1 cellular context compared by ENCODE assay signal in the genomic region with DNA sequence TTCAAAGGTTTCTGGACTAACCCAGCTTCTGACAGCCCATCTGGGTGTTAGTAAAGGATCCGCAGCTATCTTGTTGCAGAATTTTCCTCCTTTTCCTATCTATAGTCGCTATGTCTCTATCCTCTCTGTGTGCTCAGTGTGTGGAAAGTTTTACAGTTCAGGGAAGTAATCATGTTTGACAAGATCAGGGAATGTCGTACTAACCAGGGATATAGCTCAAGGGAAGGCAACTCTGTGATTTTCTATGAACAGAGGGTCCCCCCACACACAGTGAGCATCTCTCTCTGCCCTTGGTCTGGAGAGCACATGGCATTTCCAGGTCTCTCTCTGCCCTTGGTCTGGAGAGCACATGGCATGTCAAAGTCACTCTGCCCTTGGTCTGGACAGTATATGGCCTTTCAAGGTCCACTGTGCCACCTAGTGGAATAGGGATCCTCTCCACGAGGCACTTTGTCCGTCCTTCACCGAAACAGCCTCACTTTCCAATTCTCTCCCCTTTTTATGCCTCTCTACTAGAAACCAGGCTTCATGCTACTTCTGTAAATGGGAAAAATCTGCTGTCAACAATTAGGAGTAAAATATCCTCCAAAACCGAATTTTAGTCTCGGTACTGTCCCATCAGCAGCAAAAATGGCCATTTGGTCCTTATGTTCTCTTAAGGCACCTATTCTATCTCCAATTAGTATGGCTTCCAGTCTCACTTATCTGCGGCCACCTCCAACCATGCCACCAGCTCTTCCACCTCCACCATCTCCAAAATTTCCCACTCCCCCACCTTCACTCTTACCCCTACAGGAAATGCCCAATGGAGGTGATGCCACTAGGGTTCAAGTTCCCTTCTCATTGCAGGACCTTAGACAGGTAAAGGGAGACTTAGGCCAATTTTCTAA.
TF ChIP-seq lines count a peak whose summit lies in the region.

No MANE protein-coding gene starts in this region.

TF ChIP-seq in K562, 482 proteins besides CTCF, POLR2A, EP300 and RAD21 (continued from another document and continues in another):
- TF ChIP-seq, protein P1, sequence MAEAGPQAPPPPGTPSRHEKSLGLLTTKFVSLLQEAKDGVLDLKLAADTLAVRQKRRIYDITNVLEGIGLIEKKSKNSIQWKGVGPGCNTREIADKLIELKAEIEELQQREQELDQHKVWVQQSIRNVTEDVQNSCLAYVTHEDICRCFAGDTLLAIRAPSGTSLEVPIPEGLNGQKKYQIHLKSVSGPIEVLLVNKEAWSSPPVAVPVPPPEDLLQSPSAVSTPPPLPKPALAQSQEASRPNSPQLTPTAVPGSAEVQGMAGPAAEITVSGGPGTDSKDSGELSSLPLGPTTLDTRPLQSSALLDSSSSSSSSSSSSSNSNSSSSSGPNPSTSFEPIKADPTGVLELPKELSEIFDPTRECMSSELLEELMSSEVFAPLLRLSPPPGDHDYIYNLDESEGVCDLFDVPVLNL (CRISPR knock-in tag; IDR thresholded peaks at IDR 0.05; ENCODE audit: low read depth) = peak; percentile 71; the same call in 1 of the 2 replicates
- no peak for TF ChIP-seq MIER1 (IDR thresholded peaks at IDR 0.05; ENCODE audit: low read depth)
- no peak for TF ChIP-seq POLR2H (tag; IDR thresholded peaks at IDR 0.05; ENCODE audit: low read depth)
- TF ChIP-seq EP400 (IDR thresholded peaks at IDR 0.05) = peak; percentile 43; the same call in 1 of the 2 replicates
- TF ChIP-seq HDGF (IDR thresholded peaks at IDR 0.05) = no peak
- no peak for TF ChIP-seq U2AF1 (optimal IDR thresholded peaks at IDR 0.05; ENCODE audit: low read depth, low read length)
- TF ChIP-seq ZNF561 (CRISPR knock-in tag; conservative IDR thresholded peaks at IDR 0.05) = no peak
- TF ChIP-seq, protein P2, sequence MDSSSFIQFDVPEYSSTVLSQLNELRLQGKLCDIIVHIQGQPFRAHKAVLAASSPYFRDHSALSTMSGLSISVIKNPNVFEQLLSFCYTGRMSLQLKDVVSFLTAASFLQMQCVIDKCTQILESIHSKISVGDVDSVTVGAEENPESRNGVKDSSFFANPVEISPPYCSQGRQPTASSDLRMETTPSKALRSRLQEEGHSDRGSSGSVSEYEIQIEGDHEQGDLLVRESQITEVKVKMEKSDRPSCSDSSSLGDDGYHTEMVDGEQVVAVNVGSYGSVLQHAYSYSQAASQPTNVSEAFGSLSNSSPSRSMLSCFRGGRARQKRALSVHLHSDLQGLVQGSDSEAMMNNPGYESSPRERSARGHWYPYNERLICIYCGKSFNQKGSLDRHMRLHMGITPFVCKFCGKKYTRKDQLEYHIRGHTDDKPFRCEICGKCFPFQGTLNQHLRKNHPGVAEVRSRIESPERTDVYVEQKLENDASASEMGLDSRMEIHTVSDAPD (CRISPR knock-in tag; IDR thresholded peaks at IDR 0.05) = no peak
- TF ChIP-seq CBFA2T3 (IDR thresholded peaks at IDR 0.05) = no peak
- TF ChIP-seq, protein P3, sequence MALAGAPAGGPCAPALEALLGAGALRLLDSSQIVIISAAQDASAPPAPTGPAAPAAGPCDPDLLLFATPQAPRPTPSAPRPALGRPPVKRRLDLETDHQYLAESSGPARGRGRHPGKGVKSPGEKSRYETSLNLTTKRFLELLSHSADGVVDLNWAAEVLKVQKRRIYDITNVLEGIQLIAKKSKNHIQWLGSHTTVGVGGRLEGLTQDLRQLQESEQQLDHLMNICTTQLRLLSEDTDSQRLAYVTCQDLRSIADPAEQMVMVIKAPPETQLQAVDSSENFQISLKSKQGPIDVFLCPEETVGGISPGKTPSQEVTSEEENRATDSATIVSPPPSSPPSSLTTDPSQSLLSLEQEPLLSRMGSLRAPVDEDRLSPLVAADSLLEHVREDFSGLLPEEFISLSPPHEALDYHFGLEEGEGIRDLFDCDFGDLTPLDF (CRISPR knock-in tag; IDR thresholded peaks at IDR 0.05) = no peak
- TF ChIP-seq, protein P4, sequence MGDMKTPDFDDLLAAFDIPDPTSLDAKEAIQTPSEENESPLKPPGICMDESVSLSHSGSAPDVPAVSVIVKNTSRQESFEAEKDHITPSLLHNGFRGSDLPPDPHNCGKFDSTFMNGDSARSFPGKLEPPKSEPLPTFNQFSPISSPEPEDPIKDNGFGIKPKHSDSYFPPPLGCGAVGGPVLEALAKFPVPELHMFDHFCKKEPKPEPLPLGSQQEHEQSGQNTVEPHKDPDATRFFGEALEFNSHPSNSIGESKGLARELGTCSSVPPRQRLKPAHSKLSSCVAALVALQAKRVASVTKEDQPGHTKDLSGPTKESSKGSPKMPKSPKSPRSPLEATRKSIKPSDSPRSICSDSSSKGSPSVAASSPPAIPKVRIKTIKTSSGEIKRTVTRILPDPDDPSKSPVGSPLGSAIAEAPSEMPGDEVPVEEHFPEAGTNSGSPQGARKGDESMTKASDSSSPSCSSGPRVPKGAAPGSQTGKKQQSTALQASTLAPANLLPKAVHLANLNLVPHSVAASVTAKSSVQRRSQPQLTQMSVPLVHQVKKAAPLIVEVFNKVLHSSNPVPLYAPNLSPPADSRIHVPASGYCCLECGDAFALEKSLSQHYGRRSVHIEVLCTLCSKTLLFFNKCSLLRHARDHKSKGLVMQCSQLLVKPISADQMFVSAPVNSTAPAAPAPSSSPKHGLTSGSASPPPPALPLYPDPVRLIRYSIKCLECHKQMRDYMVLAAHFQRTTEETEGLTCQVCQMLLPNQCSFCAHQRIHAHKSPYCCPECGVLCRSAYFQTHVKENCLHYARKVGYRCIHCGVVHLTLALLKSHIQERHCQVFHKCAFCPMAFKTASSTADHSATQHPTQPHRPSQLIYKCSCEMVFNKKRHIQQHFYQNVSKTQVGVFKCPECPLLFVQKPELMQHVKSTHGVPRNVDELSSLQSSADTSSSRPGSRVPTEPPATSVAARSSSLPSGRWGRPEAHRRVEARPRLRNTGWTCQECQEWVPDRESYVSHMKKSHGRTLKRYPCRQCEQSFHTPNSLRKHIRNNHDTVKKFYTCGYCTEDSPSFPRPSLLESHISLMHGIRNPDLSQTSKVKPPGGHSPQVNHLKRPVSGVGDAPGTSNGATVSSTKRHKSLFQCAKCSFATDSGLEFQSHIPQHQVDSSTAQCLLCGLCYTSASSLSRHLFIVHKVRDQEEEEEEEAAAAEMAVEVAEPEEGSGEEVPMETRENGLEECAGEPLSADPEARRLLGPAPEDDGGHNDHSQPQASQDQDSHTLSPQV (IDR thresholded peaks at IDR 0.05) = no peak
- no peak for TF ChIP-seq ZNF668 (CRISPR knock-in tag; IDR thresholded peaks at IDR 0.05)
- TF ChIP-seq BMI1 (IDR thresholded peaks at IDR 0.05; ENCODE audit: low read length) = no peak
- TF ChIP-seq, protein P5, sequence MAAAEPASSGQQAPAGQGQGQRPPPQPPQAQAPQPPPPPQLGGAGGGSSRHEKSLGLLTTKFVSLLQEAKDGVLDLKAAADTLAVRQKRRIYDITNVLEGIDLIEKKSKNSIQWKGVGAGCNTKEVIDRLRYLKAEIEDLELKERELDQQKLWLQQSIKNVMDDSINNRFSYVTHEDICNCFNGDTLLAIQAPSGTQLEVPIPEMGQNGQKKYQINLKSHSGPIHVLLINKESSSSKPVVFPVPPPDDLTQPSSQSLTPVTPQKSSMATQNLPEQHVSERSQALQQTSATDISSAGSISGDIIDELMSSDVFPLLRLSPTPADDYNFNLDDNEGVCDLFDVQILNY (CRISPR knock-in tag; IDR thresholded peaks at IDR 0.05) = peak; percentile 90; the same call in 1 of the 2 replicates
- TF ChIP-seq HMGN3 (IDR thresholded peaks at IDR 0.05; ENCODE audit: borderline replicate concordance, extremely low read depth, insufficient read length, low read depth, low read length) = no peak
- no peak for TF ChIP-seq SAP30 (IDR thresholded peaks at IDR 0.05; ENCODE audit: borderline replicate concordance, insufficient read depth, low read depth, low read length, poor library complexity, severe bottlenecking)
- TF ChIP-seq PHB2 (IDR thresholded peaks at IDR 0.05; ENCODE audit: low read depth) = no peak
- TF ChIP-seq BRCA1 (IDR thresholded peaks at IDR 0.05) = no peak
- TF ChIP-seq BRCA1 (CRISPR knock-in tag; IDR thresholded peaks at IDR 0.05) = peak; percentile 43; the same call in 1 of the 2 replicates
- TF ChIP-seq, protein P6, sequence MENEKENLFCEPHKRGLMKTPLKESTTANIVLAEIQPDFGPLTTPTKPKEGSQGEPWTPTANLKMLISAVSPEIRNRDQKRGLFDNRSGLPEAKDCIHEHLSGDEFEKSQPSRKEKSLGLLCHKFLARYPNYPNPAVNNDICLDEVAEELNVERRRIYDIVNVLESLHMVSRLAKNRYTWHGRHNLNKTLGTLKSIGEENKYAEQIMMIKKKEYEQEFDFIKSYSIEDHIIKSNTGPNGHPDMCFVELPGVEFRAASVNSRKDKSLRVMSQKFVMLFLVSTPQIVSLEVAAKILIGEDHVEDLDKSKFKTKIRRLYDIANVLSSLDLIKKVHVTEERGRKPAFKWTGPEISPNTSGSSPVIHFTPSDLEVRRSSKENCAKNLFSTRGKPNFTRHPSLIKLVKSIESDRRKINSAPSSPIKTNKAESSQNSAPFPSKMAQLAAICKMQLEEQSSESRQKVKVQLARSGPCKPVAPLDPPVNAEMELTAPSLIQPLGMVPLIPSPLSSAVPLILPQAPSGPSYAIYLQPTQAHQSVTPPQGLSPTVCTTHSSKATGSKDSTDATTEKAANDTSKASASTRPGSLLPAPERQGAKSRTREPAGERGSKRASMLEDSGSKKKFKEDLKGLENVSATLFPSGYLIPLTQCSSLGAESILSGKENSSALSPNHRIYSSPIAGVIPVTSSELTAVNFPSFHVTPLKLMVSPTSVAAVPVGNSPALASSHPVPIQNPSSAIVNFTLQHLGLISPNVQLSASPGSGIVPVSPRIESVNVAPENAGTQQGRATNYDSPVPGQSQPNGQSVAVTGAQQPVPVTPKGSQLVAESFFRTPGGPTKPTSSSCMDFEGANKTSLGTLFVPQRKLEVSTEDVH (IDR thresholded peaks at IDR 0.05; ENCODE audit: low read depth, partially characterized antibody) = no peak
- no peak for TF ChIP-seq CBX2 (IDR thresholded peaks at IDR 0.05; ENCODE audit: insufficient read depth, low read length, poor library complexity, severe bottlenecking)
- TF ChIP-seq, protein P7, sequence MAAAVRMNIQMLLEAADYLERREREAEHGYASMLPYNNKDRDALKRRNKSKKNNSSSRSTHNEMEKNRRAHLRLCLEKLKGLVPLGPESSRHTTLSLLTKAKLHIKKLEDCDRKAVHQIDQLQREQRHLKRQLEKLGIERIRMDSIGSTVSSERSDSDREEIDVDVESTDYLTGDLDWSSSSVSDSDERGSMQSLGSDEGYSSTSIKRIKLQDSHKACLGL (CRISPR knock-in tag; IDR thresholded peaks at IDR 0.05; ENCODE audit: borderline replicate concordance, poor library complexity, severe bottlenecking) = no peak
- TF ChIP-seq, protein P8, sequence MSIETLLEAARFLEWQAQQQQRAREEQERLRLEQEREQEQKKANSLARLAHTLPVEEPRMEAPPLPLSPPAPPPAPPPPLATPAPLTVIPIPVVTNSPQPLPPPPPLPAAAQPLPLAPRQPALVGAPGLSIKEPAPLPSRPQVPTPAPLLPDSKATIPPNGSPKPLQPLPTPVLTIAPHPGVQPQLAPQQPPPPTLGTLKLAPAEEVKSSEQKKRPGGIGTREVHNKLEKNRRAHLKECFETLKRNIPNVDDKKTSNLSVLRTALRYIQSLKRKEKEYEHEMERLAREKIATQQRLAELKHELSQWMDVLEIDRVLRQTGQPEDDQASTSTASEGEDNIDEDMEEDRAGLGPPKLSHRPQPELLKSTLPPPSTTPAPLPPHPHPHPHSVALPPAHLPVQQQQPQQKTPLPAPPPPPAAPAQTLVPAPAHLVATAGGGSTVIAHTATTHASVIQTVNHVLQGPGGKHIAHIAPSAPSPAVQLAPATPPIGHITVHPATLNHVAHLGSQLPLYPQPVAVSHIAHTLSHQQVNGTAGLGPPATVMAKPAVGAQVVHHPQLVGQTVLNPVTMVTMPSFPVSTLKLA (conservative IDR thresholded peaks at IDR 0.05) = peak; percentile 27 to 49; a peak in 2 of 4 replicates
- TF ChIP-seq BRD4 (IDR thresholded peaks at IDR 0.05) = no peak
- TF ChIP-seq, protein P9, sequence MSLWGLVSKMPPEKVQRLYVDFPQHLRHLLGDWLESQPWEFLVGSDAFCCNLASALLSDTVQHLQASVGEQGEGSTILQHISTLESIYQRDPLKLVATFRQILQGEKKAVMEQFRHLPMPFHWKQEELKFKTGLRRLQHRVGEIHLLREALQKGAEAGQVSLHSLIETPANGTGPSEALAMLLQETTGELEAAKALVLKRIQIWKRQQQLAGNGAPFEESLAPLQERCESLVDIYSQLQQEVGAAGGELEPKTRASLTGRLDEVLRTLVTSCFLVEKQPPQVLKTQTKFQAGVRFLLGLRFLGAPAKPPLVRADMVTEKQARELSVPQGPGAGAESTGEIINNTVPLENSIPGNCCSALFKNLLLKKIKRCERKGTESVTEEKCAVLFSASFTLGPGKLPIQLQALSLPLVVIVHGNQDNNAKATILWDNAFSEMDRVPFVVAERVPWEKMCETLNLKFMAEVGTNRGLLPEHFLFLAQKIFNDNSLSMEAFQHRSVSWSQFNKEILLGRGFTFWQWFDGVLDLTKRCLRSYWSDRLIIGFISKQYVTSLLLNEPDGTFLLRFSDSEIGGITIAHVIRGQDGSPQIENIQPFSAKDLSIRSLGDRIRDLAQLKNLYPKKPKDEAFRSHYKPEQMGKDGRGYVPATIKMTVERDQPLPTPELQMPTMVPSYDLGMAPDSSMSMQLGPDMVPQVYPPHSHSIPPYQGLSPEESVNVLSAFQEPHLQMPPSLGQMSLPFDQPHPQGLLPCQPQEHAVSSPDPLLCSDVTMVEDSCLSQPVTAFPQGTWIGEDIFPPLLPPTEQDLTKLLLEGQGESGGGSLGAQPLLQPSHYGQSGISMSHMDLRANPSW (CRISPR knock-in tag; IDR thresholded peaks at IDR 0.05) = peak; percentile 31; the same call in 1 of the 2 replicates
- no peak for TF ChIP-seq GATA2 (CRISPR knock-in tag; IDR thresholded peaks at IDR 0.05)
- no peak for TF ChIP-seq ZNF253 (CRISPR knock-in tag; conservative IDR thresholded peaks at IDR 0.05)
- TF ChIP-seq, protein P10, sequence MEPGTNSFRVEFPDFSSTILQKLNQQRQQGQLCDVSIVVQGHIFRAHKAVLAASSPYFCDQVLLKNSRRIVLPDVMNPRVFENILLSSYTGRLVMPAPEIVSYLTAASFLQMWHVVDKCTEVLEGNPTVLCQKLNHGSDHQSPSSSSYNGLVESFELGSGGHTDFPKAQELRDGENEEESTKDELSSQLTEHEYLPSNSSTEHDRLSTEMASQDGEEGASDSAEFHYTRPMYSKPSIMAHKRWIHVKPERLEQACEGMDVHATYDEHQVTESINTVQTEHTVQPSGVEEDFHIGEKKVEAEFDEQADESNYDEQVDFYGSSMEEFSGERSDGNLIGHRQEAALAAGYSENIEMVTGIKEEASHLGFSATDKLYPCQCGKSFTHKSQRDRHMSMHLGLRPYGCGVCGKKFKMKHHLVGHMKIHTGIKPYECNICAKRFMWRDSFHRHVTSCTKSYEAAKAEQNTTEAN (CRISPR knock-in tag; IDR thresholded peaks at IDR 0.05) = no peak
